3 cellular contexts compared by ENCODE assay signal in the genomic region with DNA sequence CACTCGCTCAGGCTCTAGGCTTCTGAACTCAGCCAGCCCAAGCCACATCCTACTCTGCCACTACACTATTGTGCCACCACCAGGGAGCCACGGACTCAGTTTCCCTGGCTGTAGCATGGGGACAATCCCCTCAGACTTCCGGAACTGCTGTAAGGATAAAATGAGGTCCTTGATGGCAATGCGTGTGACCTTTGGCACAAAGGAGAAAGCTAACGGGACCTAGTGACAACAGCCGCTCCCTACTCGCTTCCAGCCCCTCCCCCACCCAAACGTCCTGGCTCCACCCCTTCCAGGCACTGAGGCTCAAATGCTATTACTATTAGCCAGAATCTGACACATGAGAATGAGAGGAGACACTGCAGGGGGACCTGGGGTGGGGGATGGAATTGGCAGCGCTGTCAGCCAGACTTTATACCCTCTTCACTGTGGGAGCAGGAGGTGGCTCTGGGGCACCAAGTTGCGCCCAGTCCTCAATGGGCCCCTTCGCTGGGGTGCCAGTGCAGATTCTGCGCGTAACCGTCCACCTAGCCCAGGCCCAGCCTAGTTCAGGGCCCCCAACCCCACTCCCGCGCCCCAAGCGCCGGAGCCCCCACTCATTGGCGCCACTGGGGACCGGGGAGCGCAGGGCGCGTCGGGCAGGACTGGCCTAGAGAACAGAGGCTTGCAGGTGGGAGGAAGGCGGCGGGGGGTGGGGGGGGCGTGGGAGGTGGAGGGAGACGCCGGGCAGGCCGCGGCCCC.
TF ChIP-seq lines count a peak whose summit lies in the region.

No MANE protein-coding gene starts in this region.

TF ChIP-seq in SK-N-SH, 30 proteins besides CTCF, POLR2A, EP300 and RAD21:
- TF ChIP-seq NFIC (IDR thresholded peaks at IDR 0.05; ENCODE audit: borderline replicate concordance) (no peak), FOSL2 (IDR thresholded peaks at IDR 0.05; ENCODE audit: borderline replicate concordance, low read depth) (no peak), TCF12 (IDR thresholded peaks at IDR 0.05) (no peak), SIN3A (IDR thresholded peaks at IDR 0.05; ENCODE audit: borderline replicate concordance, low read depth, low read length) (no peak), NRF1 (IDR thresholded peaks at IDR 0.05; ENCODE audit: low read depth, low read length) (no peak), GATA2 (CRISPR knock-in tag; IDR thresholded peaks at IDR 0.05) (no peak), CHD2 (IDR thresholded peaks at IDR 0.05; ENCODE audit: low read length, partially characterized antibody) (no peak), FOXJ3 (CRISPR knock-in tag; IDR thresholded peaks at IDR 0.05) (no peak), RFX5 (IDR thresholded peaks at IDR 0.05; ENCODE audit: low read length) (no peak)
- TF ChIP-seq, protein P1, sequence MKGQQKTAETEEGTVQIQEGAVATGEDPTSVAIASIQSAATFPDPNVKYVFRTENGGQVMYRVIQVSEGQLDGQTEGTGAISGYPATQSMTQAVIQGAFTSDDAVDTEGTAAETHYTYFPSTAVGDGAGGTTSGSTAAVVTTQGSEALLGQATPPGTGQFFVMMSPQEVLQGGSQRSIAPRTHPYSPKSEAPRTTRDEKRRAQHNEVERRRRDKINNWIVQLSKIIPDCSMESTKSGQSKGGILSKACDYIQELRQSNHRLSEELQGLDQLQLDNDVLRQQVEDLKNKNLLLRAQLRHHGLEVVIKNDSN (IDR thresholded peaks at IDR 0.05; ENCODE audit: borderline replicate concordance, low read depth) = no peak
- TF ChIP-seq, protein P2, sequence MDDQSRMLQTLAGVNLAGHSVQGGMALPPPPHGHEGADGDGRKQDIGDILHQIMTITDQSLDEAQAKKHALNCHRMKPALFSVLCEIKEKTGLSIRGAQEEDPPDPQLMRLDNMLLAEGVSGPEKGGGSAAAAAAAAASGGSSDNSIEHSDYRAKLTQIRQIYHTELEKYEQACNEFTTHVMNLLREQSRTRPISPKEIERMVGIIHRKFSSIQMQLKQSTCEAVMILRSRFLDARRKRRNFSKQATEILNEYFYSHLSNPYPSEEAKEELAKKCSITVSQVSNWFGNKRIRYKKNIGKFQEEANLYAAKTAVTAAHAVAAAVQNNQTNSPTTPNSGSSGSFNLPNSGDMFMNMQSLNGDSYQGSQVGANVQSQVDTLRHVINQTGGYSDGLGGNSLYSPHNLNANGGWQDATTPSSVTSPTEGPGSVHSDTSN (IDR thresholded peaks at IDR 0.05) = no peak

TF ChIP-seq in SK-N-SH treated with all-trans-retinoic acid at 6 μM for 48 hours, 23 proteins besides CTCF, POLR2A, EP300 and RAD21:
- TF ChIP-seq ISL1 (CRISPR knock-in tag; IDR thresholded peaks at IDR 0.05) = no peak
- no peak for TF ChIP-seq CSDC2 (CRISPR knock-in tag; IDR thresholded peaks at IDR 0.05)
- no peak for TF ChIP-seq RARB (CRISPR knock-in tag; IDR thresholded peaks at IDR 0.05)
- TF ChIP-seq, protein P3, sequence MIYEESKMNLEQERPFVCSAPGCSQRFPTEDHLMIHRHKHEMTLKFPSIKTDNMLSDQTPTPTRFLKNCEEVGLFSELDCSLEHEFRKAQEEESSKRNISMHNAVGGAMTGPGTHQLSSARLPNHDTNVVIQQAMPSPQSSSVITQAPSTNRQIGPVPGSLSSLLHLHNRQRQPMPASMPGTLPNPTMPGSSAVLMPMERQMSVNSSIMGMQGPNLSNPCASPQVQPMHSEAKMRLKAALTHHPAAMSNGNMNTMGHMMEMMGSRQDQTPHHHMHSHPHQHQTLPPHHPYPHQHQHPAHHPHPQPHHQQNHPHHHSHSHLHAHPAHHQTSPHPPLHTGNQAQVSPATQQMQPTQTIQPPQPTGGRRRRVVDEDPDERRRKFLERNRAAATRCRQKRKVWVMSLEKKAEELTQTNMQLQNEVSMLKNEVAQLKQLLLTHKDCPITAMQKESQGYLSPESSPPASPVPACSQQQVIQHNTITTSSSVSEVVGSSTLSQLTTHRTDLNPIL (CRISPR knock-in tag; IDR thresholded peaks at IDR 0.05; ENCODE audit: low read depth) = no peak

TF ChIP-seq in HEK293, 187 proteins besides CTCF, POLR2A, EP300 and RAD21:
- TF ChIP-seq GLIS2 (tag by site-specific recombination; IDR thresholded peaks at IDR 0.05) (peak; percentile 29; the same call in 1 of the 2 replicates), ZNF416 (tag by site-specific recombination; IDR thresholded peaks at IDR 0.05) (no peak)
